Comparison of ENCODE assay signal across 1 cellular context in the genomic region with DNA sequence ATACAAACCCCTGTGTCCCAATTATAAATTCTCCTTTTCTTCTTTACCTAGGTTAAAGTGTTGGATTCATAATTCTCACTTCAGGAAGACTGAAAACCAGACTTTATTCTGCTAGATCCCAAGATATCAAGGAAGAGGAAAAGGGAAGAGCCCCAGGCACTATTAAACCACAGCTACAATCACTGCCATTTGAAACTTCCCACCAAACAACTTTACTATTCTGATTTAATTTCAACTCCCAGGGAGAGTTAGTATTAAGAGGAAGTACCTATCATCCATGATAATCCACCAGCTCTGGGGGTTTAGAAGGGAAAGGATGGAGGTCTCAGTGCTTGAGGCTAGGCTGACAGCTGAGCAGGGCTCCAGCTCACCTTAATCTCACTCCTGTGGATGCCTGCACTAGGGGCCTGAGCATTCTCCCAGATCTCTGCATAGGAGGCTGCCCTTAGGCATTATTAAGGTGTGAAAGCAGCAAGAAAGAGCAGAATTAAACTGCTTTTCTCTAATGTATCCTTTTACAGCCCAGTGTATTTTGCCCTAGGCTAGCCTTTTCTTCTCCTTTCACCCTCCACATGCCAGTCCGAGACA.
TF ChIP-seq lines count a peak whose summit lies in the region.

No MANE protein-coding gene starts in this region.

TF ChIP-seq in WTC11, 78 proteins besides CTCF, POLR2A, EP300 and RAD21 (continued from another document):
- no peak for TF ChIP-seq ZNF281 (CRISPR knock-in tag; IDR thresholded peaks at IDR 0.05)
